Comparison of ENCODE assay signal across 9 cellular contexts in the genomic region with DNA sequence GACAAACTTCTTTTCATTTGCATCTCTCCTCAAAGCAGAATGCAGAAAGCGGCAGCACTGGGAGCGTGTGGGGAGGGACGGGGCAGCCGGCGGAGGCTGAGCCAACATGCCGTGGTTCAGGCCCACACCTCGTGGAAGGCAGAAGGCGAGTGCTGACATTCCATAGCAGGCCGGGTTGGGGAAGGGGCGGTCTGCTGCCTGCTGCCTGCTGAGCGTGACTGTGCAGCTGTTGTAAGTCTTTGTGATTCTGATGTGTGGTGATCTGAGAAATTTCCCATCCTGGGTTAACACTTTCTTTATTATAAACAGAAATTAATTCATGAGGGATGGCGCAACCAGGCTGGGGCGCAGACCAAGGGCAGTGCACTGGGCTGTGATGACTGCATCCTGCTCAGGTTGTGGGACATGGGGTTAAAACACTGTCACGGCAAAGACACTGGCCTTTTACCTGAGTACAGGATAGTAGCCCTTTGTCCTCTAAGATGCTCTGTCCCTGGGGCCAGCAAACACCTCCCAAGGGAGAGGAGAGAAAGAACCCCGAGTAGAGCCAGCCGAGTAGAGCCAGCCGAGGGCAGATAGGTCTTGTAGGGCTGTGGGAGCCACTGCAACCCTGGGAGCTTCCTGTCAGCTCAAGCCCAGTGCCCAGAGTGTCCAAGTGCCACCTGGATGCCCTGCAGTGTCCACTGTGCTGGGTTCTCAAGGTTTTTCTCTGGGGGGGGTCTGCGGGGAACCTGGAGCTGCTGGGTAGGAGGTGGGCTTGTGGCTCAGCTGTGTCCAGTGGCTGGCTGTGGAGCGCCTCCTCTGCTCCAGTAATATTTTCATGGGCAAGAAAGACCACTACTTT. TPM values are rescaled to one million over a fixed set of nuclear protein-coding genes. Genes with fewer than 3 reads are reported as not detected.
DNase-seq lines count a peak whose midpoint lies in the region; ATAC-seq and TF ChIP-seq lines count a peak whose summit lies in the region.
"Had no signal": no experiment of that assay in that cellular context is flagged by ENCODE, and none has a peak within 500 bp of the region (broad histone marks: within the 10 kb centered on the region; RNA-seq: fewer than 3 reads in every experiment).

No MANE protein-coding gene starts in this region.

- peaks cover 22% of the 10 kb centered on the region for H3K36me3 Mint-ChIP-seq in nephron (ENCODE audit: low read depth)

- no peak for TF ChIP-seq POLR2A in HCT116 (IDR thresholded peaks at IDR 0.05; ENCODE audit: borderline replicate concordance, extremely low read depth, insufficient read depth, insufficient read length)

- RAD21 ChIA-PET in HCT116 (lab: Charles Lee; ENCODE audit: low non-redundant PET in 1 of 2, low total read pairs in 2 of 2, uncharacterized antibody in 2 of 2, unreplicated experiment in 2 of 2), result no interaction called here

- no peaks in the 10 kb centered on the region for H4K20me1 ChIP-seq in HCT116 (ENCODE audit: insufficient read depth)

- H3K27ac ChIP-seq in AG04450 (ENCODE audit: low read depth, low read length) (peak overlapping the region; percentile 73), HCT116 (ENCODE audit: low read depth, low read length) (peak overlapping the region; percentile 75)

- H2AFZ ChIP-seq in HCT116 (ENCODE audit: low read depth, low read length, poor library complexity, severe bottlenecking), result no peak overlapping the region

- no peak for TF ChIP-seq CTCF in AG04450 (IDR thresholded peaks at IDR 0.05; ENCODE audit: low read depth, low read length)
- no peak for TF ChIP-seq CTCF in HCT116 (IDR thresholded peaks at IDR 0.05 in 2 of 3, conservative IDR thresholded peaks at IDR 0.05 in 1 of 3; ENCODE audit: borderline replicate concordance in 1 of 3, insufficient read depth in 1 of 3, low read depth in 2 of 3, low read length in 2 of 3)
- TF ChIP-seq CTCF in choroid plexus epithelial cell (conservative IDR thresholded peaks at IDR 0.05; ENCODE audit: low read depth, low read length), result no peak
- TF ChIP-seq CTCF in nephron (IDR thresholded peaks at IDR 0.05; ENCODE audit: unreplicated experiment in 3 of 3), result no peak

- POLR2A ChIA-PET in AG04450 (lab: Yijun Ruan, JAX), result interaction anchor here (0.5 to 1.0 kb wide), 2 partner anchors 9 to 109 kb away, joined by 3 to 5 read pairs; no protein-coding TSS in a partner anchor
- POLR2A ChIA-PET in HCT116 (lab: Charles Lee), result no interaction called here

- no peaks in the 10 kb centered on the region for H3K27me3 Mint-ChIP-seq in nephron (ENCODE audit: low read depth)

- no peaks in the 10 kb centered on the region for H3K36me3 ChIP-seq in HCT116 (ENCODE audit: control insufficient read depth in 1 of 2, insufficient read depth in 2 of 2, low read length in 2 of 2)

- H3K9ac ChIP-seq in HCT116 (ENCODE audit: low read length), result peak overlapping the region; percentile 17; the same call in 1 of the 2 replicates

- CTCF ChIA-PET in AG04450 (lab: Charles Lee), result no interaction called here
- CTCF ChIA-PET in HCT116 (lab: Charles Lee), result interaction anchor here (0.7 to 1.0 kb wide), 2 partner anchors 8 kb away, joined by 3 read pairs; no protein-coding TSS in a partner anchor

- ATAC-seq in HCT116 (peak; percentile 30), GM21825 (IDR thresholded peaks at IDR 0.05; ENCODE audit: unreplicated experiment) (no peak), HG03025 (IDR thresholded peaks at IDR 0.05; ENCODE audit: low FRiP score, unreplicated experiment) (no peak)

- H3K4me2 ChIP-seq in HCT116 (ENCODE audit: low read length), result peak overlapping the region; percentile 72

- peaks cover 41 to 44% of the 10 kb centered on the region in 2 experiments for H3K4me1 ChIP-seq in HCT116 (ENCODE audit: control insufficient read depth in 1 of 2, insufficient read depth in 2 of 2, low read length in 2 of 2)

- H3K9me3 ChIP-seq in AG04450 (ENCODE audit: control insufficient read depth, insufficient read depth, low read length) (no peaks in the 10 kb centered on the region; the same call in 1 of the 2 replicates), HCT116 (ENCODE audit: control insufficient read depth in 1 of 2, insufficient read depth in 1 of 2, low read depth in 1 of 2, low read length in 2 of 2) (no peaks in the 10 kb centered on the region)

- H3K27ac Mint-ChIP-seq in nephron, result peak overlapping the region; percentile 91 to 98 (median 95)

- H3K4me3 Mint-ChIP-seq in nephron, result peak overlapping the region in 2 of 3 experiments; percentile 8 to 34

- H3K4me3 ChIP-seq in AG04450 (ENCODE audit: low read depth, low read length), result no peak overlapping the region
- peak overlapping the region in 1 of 2 experiments; percentile 32; a peak in 2 of 4 replicates for H3K4me3 ChIP-seq in HCT116 (replicated peaks in 1 of 2; ENCODE audit: low read depth in 1 of 2, low read length in 2 of 2)
- no peak overlapping the region for H3K4me3 ChIP-seq in choroid plexus epithelial cell (ENCODE audit: low read depth, low read length)

- intact Hi-C loops in HCT116 (cut with micrococcal nuclease), result no loop called here

- no peaks in the 10 kb centered on the region for H3K27me3 ChIP-seq in AG04450 (ENCODE audit: control insufficient read depth, insufficient read depth, low read length)
- no peaks in the 10 kb centered on the region for H3K27me3 ChIP-seq in HCT116 (ENCODE audit: insufficient read depth, low read length)

- DNase-seq in AG04450 (ENCODE audit: low read depth, low spot score), result peak; percentile 41
- DNase-seq in HCT116 (ENCODE audit: low read depth, low spot score), result no peak
- DNase-seq in choroid plexus epithelial cell (ENCODE audit: low read depth), result peak; percentile 92
- DNase-seq in COLO829 (ENCODE audit: low spot score), result no peak
- no peak for DNase-seq in NCI-H2171 (lab: John Stamatoyannopoulos, UW)
- DNase-seq: cortex of kidney had no signal

- no TSS peak for BruUV-seq in HCT116 (replicated peaks; lab: Mats Ljungman, UMichigan)

- H3K4me1 Mint-ChIP-seq in nephron, result peaks cover 23% of the 10 kb centered on the region

- H3K9me2 ChIP-seq in HCT116 (ENCODE audit: insufficient read depth), result no peaks in the 10 kb centered on the region

- H3K79me2 ChIP-seq in HCT116 (ENCODE audit: insufficient read depth, low read length), result no peaks in the 10 kb centered on the region

- no peaks in the 10 kb centered on the region for H3K9me3 Mint-ChIP-seq in nephron

- TF ChIP-seq RAD21 in HCT116 (IDR thresholded peaks at IDR 0.05; ENCODE audit: low read depth), result no peak

TF ChIP-seq in HCT116, 20 proteins besides CTCF, POLR2A, EP300 and RAD21:
- TF ChIP-seq ZFX (IDR thresholded peaks at IDR 0.05) (no peak), ZNF274 (IDR thresholded peaks at IDR 0.05; ENCODE audit: low read depth, low read length) (no peak)

RNA-seq across cellular contexts. Expression of a gene that starts 8.8 kb away (rescaled TPM):
- 8.0 and 9.3 TPM in 2 replicates for polyA plus RNA-seq in AG04450 (2011; rRNA removed)
- 18.0 and 26.8 TPM in 2 replicates for polyA minus RNA-seq in AG04450 (2011; rRNA and poly(A)+ RNA removed)
- 11.0 TPM for total RNA-seq in HCT116 (2021; ENCODE audit: unreplicated experiment)
- polyA plus RNA-seq in HCT116 (2012), result 10.6 and 15.3 TPM in 2 replicates

RNA-seq across cellular contexts. Expression of a gene that starts 34.3 kb away (rescaled TPM):
- 1.6 and 2.3 TPM in 2 replicates for polyA plus RNA-seq in AG04450 (2011; rRNA removed)
- 3.6 and 3.7 TPM in 2 replicates for polyA minus RNA-seq in AG04450 (2011; rRNA and poly(A)+ RNA removed)
- 7.0 TPM for total RNA-seq in HCT116 (2021; ENCODE audit: unreplicated experiment)
- polyA plus RNA-seq in HCT116 (2012), result 4.2 and 4.3 TPM in 2 replicates

Comparison
In these comparisons a context has a peak if more than half of its experiments do, and no peak if none do; other contexts are left out.
1. DNase-seq: peak in AG04450 (single experiment) and choroid plexus epithelial cell (single experiment); none in HCT116 (single experiment), COLO829 (single experiment) and NCI-H2171 (single experiment).